In the genomic region with DNA sequence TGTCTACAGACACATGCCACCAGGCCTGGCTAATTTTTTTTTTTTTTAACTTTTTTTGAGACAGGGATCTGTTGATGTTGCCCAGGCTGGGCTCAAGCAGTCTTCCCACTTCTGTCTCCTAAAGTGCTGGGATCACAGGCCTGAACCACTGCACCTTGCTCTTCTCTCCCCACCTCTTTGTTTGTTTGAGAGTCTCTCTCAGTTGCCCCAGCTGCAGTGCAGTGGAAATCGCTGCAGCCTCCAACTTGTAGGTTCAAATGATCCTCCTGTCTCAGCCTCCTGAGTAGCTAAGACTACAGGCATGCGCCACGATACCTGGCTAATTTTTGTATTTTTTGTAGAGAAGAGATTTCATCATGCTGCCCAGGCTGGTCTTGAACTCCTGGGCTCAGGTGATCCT, we compare ENCODE assay signal across 1 cellular context.
TF ChIP-seq lines count a peak whose summit lies in the region.

No MANE protein-coding gene starts in this region.

TF ChIP-seq in GM23338, 12 proteins besides CTCF, POLR2A, EP300 and RAD21 (continued from another document):
- TF ChIP-seq REST (IDR thresholded peaks at IDR 0.05; ENCODE audit: unreplicated experiment) (no peak), JUNB (IDR thresholded peaks at IDR 0.05; ENCODE audit: unreplicated experiment) (no peak), ZNF114 (CRISPR knock-in tag; IDR thresholded peaks at IDR 0.05) (no peak)
